In the genomic region with DNA sequence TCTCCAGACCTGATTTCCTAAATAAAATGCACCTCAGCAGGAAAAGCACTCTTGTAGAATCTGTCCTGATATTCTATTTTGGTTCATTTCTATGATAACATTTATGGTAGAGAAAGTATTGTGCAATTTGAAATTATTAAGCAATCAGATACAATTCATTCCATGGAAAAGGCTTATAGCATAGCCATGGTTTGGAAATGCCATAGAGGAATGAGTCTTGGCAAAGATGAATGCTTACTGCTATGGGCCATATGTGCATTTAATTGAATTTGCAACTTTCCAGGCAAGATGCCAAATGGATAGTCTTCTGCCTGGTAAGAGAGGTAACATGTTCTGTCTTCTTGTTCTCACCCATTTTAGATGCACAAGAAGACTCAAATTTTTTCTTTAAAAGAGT, we compare ENCODE assay signal across 16 cellular contexts.
DNase-seq lines count a peak whose midpoint lies in the region; ATAC-seq, FAIRE-seq and TF ChIP-seq lines count a peak whose summit lies in the region.
"Had no signal": no experiment of that assay in that cellular context is flagged by ENCODE, and none has a peak within 500 bp of the region (broad histone marks: within the 10 kb centered on the region; RNA-seq: fewer than 3 reads in every experiment).

No MANE protein-coding gene starts in this region.

- no peak overlapping the region for H4K8ac ChIP-seq in mesenchymal stem cell (ENCODE audit: low read length)

- H3K27me3 ChIP-seq in BJ (ENCODE audit: control insufficient read depth, insufficient read depth, low read length) (no peaks in the 10 kb centered on the region), Loucy (ENCODE audit: insufficient read depth, low read length, poor library complexity, severe bottlenecking) (no peaks in the 10 kb centered on the region), astrocyte (ENCODE audit: insufficient read depth, low read length) (no peaks in the 10 kb centered on the region), mesenchymal stem cell (ENCODE audit: control insufficient read depth in 1 of 2, insufficient read depth in 1 of 2, low read length in 2 of 2) (no peaks in the 10 kb centered on the region)
- H3K27me3 ChIP-seq: left lung, right atrium auricular region had no signal

- H3K4me2 ChIP-seq in Loucy (ENCODE audit: low read depth, low read length, poor library complexity, severe bottlenecking) (no peak overlapping the region), astrocyte (ENCODE audit: low read length) (no peak overlapping the region), mesenchymal stem cell (ENCODE audit: low read length, poor library complexity, severe bottlenecking) (no peak overlapping the region)

- no peaks in the 10 kb centered on the region for H4K20me1 ChIP-seq in Loucy (ENCODE audit: insufficient read depth, low read length, poor library complexity, severe bottlenecking)
- H4K20me1 ChIP-seq in astrocyte (ENCODE audit: insufficient read depth, low read length) = no peaks in the 10 kb centered on the region

- no peak overlapping the region for H2BK12ac ChIP-seq in mesenchymal stem cell (ENCODE audit: low read length in 2 of 2)

- H3K79me1 ChIP-seq in mesenchymal stem cell (replicated peaks; ENCODE audit: low read length, poor library complexity, severe bottlenecking) = no peaks in the 10 kb centered on the region

- no peaks in the 10 kb centered on the region for H3K4me1 Mint-ChIP-seq in astrocyte (ENCODE audit: low read depth, unreplicated experiment)
- no peaks in the 10 kb centered on the region for H3K4me1 Mint-ChIP-seq in stimulated activated naive B cell treated with anti-CD40 and anti-IgM and Interleukin-4, amounts not matched to agents 10 μg/mL and 1 μg/mL and 100 μg/mL, for 72 hours

- H3F3A ChIP-seq in Loucy (ENCODE audit: low read depth) = no peaks in the 10 kb centered on the region

- H4K91ac ChIP-seq in mesenchymal stem cell (ENCODE audit: low read length) = no peak overlapping the region

- H2AFZ ChIP-seq in Loucy (ENCODE audit: low read length) = 0 out of 2 replicates have a peak overlapping the region, but pooled peaks have one; percentile 43
- H2AFZ ChIP-seq in astrocyte (ENCODE audit: low read depth, low read length) = no peak overlapping the region
- no peak overlapping the region for H2AFZ ChIP-seq in mesenchymal stem cell (ENCODE audit: low read depth, low read length)

- H3K36me3 ChIP-seq in BJ (ENCODE audit: control insufficient read depth, insufficient read depth, low read length) = no peaks in the 10 kb centered on the region
- H3K36me3 ChIP-seq in Loucy (ENCODE audit: insufficient read depth, low read length) = no peaks in the 10 kb centered on the region
- no peaks in the 10 kb centered on the region for H3K36me3 ChIP-seq in astrocyte (ENCODE audit: insufficient read depth, low read length)
- no peaks in the 10 kb centered on the region for H3K36me3 ChIP-seq in mesenchymal stem cell (ENCODE audit: control insufficient read depth in 1 of 2, insufficient read depth in 2 of 2, low read depth in 1 of 2, low read length in 2 of 2)
- H3K36me3 ChIP-seq: left lung, right atrium auricular region had no signal

- H3K9me3 ChIP-seq in Loucy (ENCODE audit: insufficient read depth, low read depth, low read length) (no peaks in the 10 kb centered on the region), astrocyte (ENCODE audit: insufficient read depth, low read depth, low read length) (no peaks in the 10 kb centered on the region), mesenchymal stem cell (ENCODE audit: control insufficient read depth, low read length) (no peaks in the 10 kb centered on the region)
- H3K9me3 ChIP-seq: left lung, right atrium auricular region had no signal

- POLR2A ChIA-PET in BJ (lab: Charles Lee) = no interaction called here

- H3K4me3 ChIP-seq in BJ (ENCODE audit: low read depth, low read length) = no peak overlapping the region; the same call in 1 of the 2 replicates
- H3K4me3 ChIP-seq in Loucy (ENCODE audit: low read length, poor library complexity, severe bottlenecking) = no peak overlapping the region
- no peak overlapping the region for H3K4me3 ChIP-seq in astrocyte (ENCODE audit: insufficient read depth, low read depth, low read length)
- peak overlapping the region in 1 of 2 experiments; percentile 69 for H3K4me3 ChIP-seq in mesenchymal stem cell (ENCODE audit: insufficient read depth in 1 of 2, low read depth in 1 of 2, low read length in 2 of 2)
- H3K4me3 ChIP-seq: left lung, right atrium auricular region had no signal

- H3K9ac ChIP-seq in Loucy (ENCODE audit: low read depth, low read length, poor library complexity, severe bottlenecking) (no peak overlapping the region), astrocyte (ENCODE audit: low read length) (no peak overlapping the region), mesenchymal stem cell (ENCODE audit: low read length) (peak overlapping the region; percentile 61)

- no peak overlapping the region for H3K27ac Mint-ChIP-seq in astrocyte (ENCODE audit: unreplicated experiment)
- no peak overlapping the region for H3K27ac Mint-ChIP-seq in stimulated activated naive B cell treated with anti-CD40 and anti-IgM and Interleukin-4, amounts not matched to agents 10 μg/mL and 1 μg/mL and 100 μg/mL, for 72 hours
- H3K27ac Mint-ChIP-seq: naive thymus-derived CD8-positive, alpha-beta T cell had no signal

- H3K18ac ChIP-seq in mesenchymal stem cell (ENCODE audit: low read depth in 1 of 2, low read length in 2 of 2) = no peak overlapping the region

- no peak overlapping the region for H3K23ac ChIP-seq in mesenchymal stem cell (ENCODE audit: low read length in 2 of 2)

- H2BK15ac ChIP-seq in mesenchymal stem cell (ENCODE audit: low read depth, poor library complexity, severe bottlenecking) = no peak overlapping the region

- no peaks in the 10 kb centered on the region for H3K4me1 ChIP-seq in Loucy (ENCODE audit: insufficient read depth, low read length, poor library complexity, severe bottlenecking)
- H3K4me1 ChIP-seq in astrocyte (ENCODE audit: insufficient read depth, low read length) = no peaks in the 10 kb centered on the region
- H3K4me1 ChIP-seq in mesenchymal stem cell (ENCODE audit: control insufficient read depth, insufficient read depth, low read depth, low read length) = no peaks in the 10 kb centered on the region
- H3K4me1 ChIP-seq: right atrium auricular region had no signal

- no peaks in the 10 kb centered on the region for H3K9me3 Mint-ChIP-seq in astrocyte (ENCODE audit: unreplicated experiment)
- H3K9me3 Mint-ChIP-seq in stimulated activated naive B cell treated with anti-CD40 and anti-IgM and Interleukin-4, amounts not matched to agents 10 μg/mL and 1 μg/mL and 100 μg/mL, for 72 hours = peaks cover 0 to 2% of the 10 kb centered on the region in 2 donors
- H3K9me3 Mint-ChIP-seq: activated T-cell treated with anti-CD3 and anti-CD28 coated beads, Interleukin-2, amount 50 U/mL, for 4 hours; naive thymus-derived CD8-positive, alpha-beta T cell had no signal

- H3K36me3 Mint-ChIP-seq in astrocyte (ENCODE audit: low read depth, unreplicated experiment) = no peaks in the 10 kb centered on the region
- H3K36me3 Mint-ChIP-seq in stimulated activated naive B cell treated with anti-CD40 and anti-IgM and Interleukin-4, amounts not matched to agents 10 μg/mL and 1 μg/mL and 100 μg/mL, for 72 hours = no peaks in the 10 kb centered on the region
- H3K36me3 Mint-ChIP-seq: naive thymus-derived CD8-positive, alpha-beta T cell had no signal

- no peaks in the 10 kb centered on the region for H3K9me2 ChIP-seq in Loucy (replicated peaks; ENCODE audit: low read depth, low read length)

- no peak overlapping the region for H3K4ac ChIP-seq in mesenchymal stem cell (ENCODE audit: low read depth in 1 of 2, low read length in 2 of 2)

- no peaks in the 10 kb centered on the region for H3K27me3 Mint-ChIP-seq in astrocyte (ENCODE audit: low read depth, unreplicated experiment)
- H3K27me3 Mint-ChIP-seq in stimulated activated naive B cell treated with anti-CD40 and anti-IgM and Interleukin-4, amounts not matched to agents 10 μg/mL and 1 μg/mL and 100 μg/mL, for 72 hours = peaks cover 3 to 4% of the 10 kb centered on the region in 2 donors

- no peak overlapping the region for H3K27ac ChIP-seq in astrocyte (ENCODE audit: low read depth, low read length)
- no peak overlapping the region for H3K27ac ChIP-seq in mesenchymal stem cell (ENCODE audit: low read length, poor library complexity, severe bottlenecking)
- H3K27ac ChIP-seq: right atrium auricular region had no signal

- H2AK5ac ChIP-seq in mesenchymal stem cell (ENCODE audit: low read length, severe bottlenecking) = no peak overlapping the region

- TF ChIP-seq CTCF in BJ (IDR thresholded peaks at IDR 0.05; ENCODE audit: insufficient read depth, low read depth, low read length) (no peak), Loucy (conservative IDR thresholded peaks at IDR 0.05; ENCODE audit: low read length) (no peak), astrocyte (IDR thresholded peaks at IDR 0.05; ENCODE audit: insufficient read depth, low read depth, low read length) (no peak)

- CTCF ChIA-PET in BJ (lab: Yijun Ruan, JAX) = interaction anchor here (1.5 kb wide), 1 partner anchor 11 kb away, joined by 4 read pairs; no protein-coding TSS in a partner anchor

- no peak overlapping the region for H2BK120ac ChIP-seq in mesenchymal stem cell (ENCODE audit: low read depth, low read length)

- ATAC-seq in stimulated activated naive B cell treated with anti-CD40 and anti-IgM and Interleukin-4, amounts not matched to agents 10 μg/mL and 1 μg/mL and 100 μg/mL, for 72 hours (replicated peaks) = no peak
- ATAC-seq in HG02763 (IDR thresholded peaks at IDR 0.05; ENCODE audit: unreplicated experiment) (no peak), HG03565 (IDR thresholded peaks at IDR 0.05; ENCODE audit: unreplicated experiment) (no peak), HG02623 (IDR thresholded peaks at IDR 0.05; ENCODE audit: unreplicated experiment) (no peak)
- ATAC-seq: activated T-cell treated with anti-CD3 and anti-CD28 coated beads, Interleukin-2, amount 50 U/mL, for 4 hours; left lung; naive thymus-derived CD8-positive, alpha-beta T cell had no signal

- no peak overlapping the region for H3K14ac ChIP-seq in mesenchymal stem cell (ENCODE audit: low read length in 2 of 2)

- H2BK5ac ChIP-seq in mesenchymal stem cell (ENCODE audit: low read depth, low read length, poor library complexity, severe bottlenecking) = no peak overlapping the region

- no peak for FAIRE-seq in astrocyte (lab: Jason Lieb, UNC)

- H3K79me2 ChIP-seq in Loucy (ENCODE audit: insufficient read depth, low read length) = no peaks in the 10 kb centered on the region
- H3K79me2 ChIP-seq in astrocyte (ENCODE audit: insufficient read depth, low read length) = no peaks in the 10 kb centered on the region

- DNase-seq in BJ (ENCODE audit: low read depth) (peak; percentile 23), astrocyte (ENCODE audit: low read depth) (peak; percentile 12), mesenchymal stem cell (peak; percentile 19)
- no peak for DNase-seq in stimulated activated naive B cell treated with anti-CD40 and anti-IgM and Interleukin-4, amounts not matched to agents 10 μg/mL and 1 μg/mL and 100 μg/mL, for 72 hours
- DNase-seq: activated T-cell treated with anti-CD3 and anti-CD28 coated beads, Interleukin-2, amount 50 U/mL, for 4 hours; left lung; naive thymus-derived CD8-positive, alpha-beta T cell; NCI-H1436 treated with DMSO at 0.1 percent for 48 hours; stimulated activated CD4-positive, alpha-beta T cell treated with anti-CD3 and anti-CD28 coated beads, Interleukin-4, amount 100 ng/mL, for 4 hours; stimulated activated naive CD4-positive, alpha-beta T cell treated with Interleukin-2 at 50 U/mL for 16 hours; SW 1271 had no signal

- no peak overlapping the region for H3K4me3 Mint-ChIP-seq in astrocyte (ENCODE audit: unreplicated experiment)
- no peak overlapping the region for H3K4me3 Mint-ChIP-seq in stimulated activated naive B cell treated with anti-CD40 and anti-IgM and Interleukin-4, amounts not matched to agents 10 μg/mL and 1 μg/mL and 100 μg/mL, for 72 hours
- H3K4me3 Mint-ChIP-seq: activated T-cell treated with anti-CD3 and anti-CD28 coated beads, Interleukin-2, amount 50 U/mL, for 4 hours had no signal
